In genomic region chr6:14621518-14621917, GRCh38 we compare ENCODE assay signal across 16 cellular contexts.
DNase-seq lines count a peak whose midpoint lies in the region; ATAC-seq and TF ChIP-seq lines count a peak whose summit lies in the region.
"Had no signal": no experiment of that assay in that cellular context is flagged by ENCODE, and none has a peak within 500 bp of the region (broad histone marks: within the 10 kb centered on the region; RNA-seq: fewer than 3 reads in every experiment).

No MANE protein-coding gene starts in this region.

- TF ChIP-seq CTCF in neural progenitor cell (IDR thresholded peaks at IDR 0.05): no peak
- TF ChIP-seq CTCF in thyroid gland (IDR thresholded peaks at IDR 0.05): no peak

- H3K27ac ChIP-seq in GM23248: no peak overlapping the region
- peak overlapping the region; percentile 6 for H3K27ac ChIP-seq in ectodermal cell (ENCODE audit: insufficient read depth, low read depth, low read length, poor library complexity, severe bottlenecking)
- no peak overlapping the region for H3K27ac ChIP-seq in neural progenitor cell
- no peak overlapping the region for H3K27ac ChIP-seq in thyroid gland
- H3K27ac ChIP-seq: KMS-11, RWPE1 had no signal

- no peaks in the 10 kb centered on the region for H3K36me3 ChIP-seq in GM23248 (ENCODE audit: low read depth)
- no peaks in the 10 kb centered on the region for H3K36me3 ChIP-seq in ectodermal cell (ENCODE audit: control insufficient read depth, insufficient read depth, low read length)
- H3K36me3 ChIP-seq in neural progenitor cell: no peaks in the 10 kb centered on the region
- no peaks in the 10 kb centered on the region for H3K36me3 ChIP-seq in thyroid gland

- peaks cover 4% of the 10 kb centered on the region for H3K36me3 Mint-ChIP-seq in neural progenitor cell
- H3K36me3 Mint-ChIP-seq: activated naive CD4-positive, alpha-beta T cell treated with anti-CD3 and anti-CD28 coated beads, Interleukin-2, amount 10 ng/mL, durations not matched to agents 7 days and 5 days; natural killer cell had no signal

- no peak for ATAC-seq in GM21723 (IDR thresholded peaks at IDR 0.05; ENCODE audit: unreplicated experiment)
- ATAC-seq: natural killer cell had no signal

- no peaks in the 10 kb centered on the region for H3K9me2 ChIP-seq in GM23248 (ENCODE audit: insufficient read depth)

- in situ Hi-C loops in GM23248 (cut with MboI): no loop called here

- no peaks in the 10 kb centered on the region for H3K79me2 ChIP-seq in GM23248 (ENCODE audit: insufficient read depth)
- no peaks in the 10 kb centered on the region for H3K79me2 ChIP-seq in neural progenitor cell (ENCODE audit: low read depth)

- no peak for TF ChIP-seq POLR2A in thyroid gland (IDR thresholded peaks at IDR 0.05)

- H3K4me1 ChIP-seq in GM23248 (ENCODE audit: insufficient read depth): peaks cover 6% of the 10 kb centered on the region; the same call in 1 of the 2 replicates
- peaks cover 30% of the 10 kb centered on the region for H3K4me1 ChIP-seq in ectodermal cell (ENCODE audit: control insufficient read depth, insufficient read depth, low read length)
- H3K4me1 ChIP-seq in neural progenitor cell: peaks cover 31% of the 10 kb centered on the region
- H3K4me1 ChIP-seq in thyroid gland: peaks cover 10 to 17% of the 10 kb centered on the region in 2 donors

- H4K20me1 ChIP-seq in GM23248 (ENCODE audit: insufficient read depth) (no peaks in the 10 kb centered on the region), neural progenitor cell (ENCODE audit: low read depth) (no peaks in the 10 kb centered on the region)

- no peak overlapping the region for H3K4me3 ChIP-seq in GM23248
- no peak overlapping the region for H3K4me3 ChIP-seq in ectodermal cell (ENCODE audit: insufficient read depth, low read depth, low read length)
- H3K4me3 ChIP-seq in neural progenitor cell: no peak overlapping the region
- no peak overlapping the region for H3K4me3 ChIP-seq in thyroid gland (replicated peaks in 1 of 3)

- peaks cover 18% of the 10 kb centered on the region for H3K27me3 Mint-ChIP-seq in neural progenitor cell (ENCODE audit: insufficient read depth, low read depth)
- H3K27me3 Mint-ChIP-seq: CD4-positive, alpha-beta T cell had no signal

- intact Hi-C loops in thyroid gland (cut with DNase I): no loop called here

- H2AFZ ChIP-seq in GM23248: peak overlapping the region; percentile 51; the same call in 1 of the 2 replicates
- no peak overlapping the region for H2AFZ ChIP-seq in neural progenitor cell (replicated peaks)

- peaks cover 5% of the 10 kb centered on the region for H3K9me3 Mint-ChIP-seq in neural progenitor cell
- H3K9me3 Mint-ChIP-seq: activated naive CD4-positive, alpha-beta T cell treated with anti-CD3 and anti-CD28 coated beads, Interleukin-2, amount 10 ng/mL, durations not matched to agents 7 days and 5 days; CD4-positive, alpha-beta T cell; natural killer cell had no signal

- H3K27me3 ChIP-seq in GM23248 (replicated peaks; ENCODE audit: insufficient read depth) (no peaks in the 10 kb centered on the region), ectodermal cell (ENCODE audit: control insufficient read depth, insufficient read depth, low read length, poor library complexity, severe bottlenecking) (no peaks in the 10 kb centered on the region), neural progenitor cell (no peaks in the 10 kb centered on the region), thyroid gland (no peaks in the 10 kb centered on the region)

- no peaks in the 10 kb centered on the region for H3K9me3 ChIP-seq in GM23248 (ENCODE audit: low read depth)
- H3K9me3 ChIP-seq in ectodermal cell (ENCODE audit: control insufficient read depth, low read length): no peaks in the 10 kb centered on the region
- H3K9me3 ChIP-seq in neural progenitor cell (ENCODE audit: low read depth): no peaks in the 10 kb centered on the region
- H3K9me3 ChIP-seq in thyroid gland: no peaks in the 10 kb centered on the region

- no peak overlapping the region for H3K9ac ChIP-seq in GM23248
- no peak overlapping the region for H3K9ac ChIP-seq in neural progenitor cell
- H3K9ac ChIP-seq: KMS-11 had no signal

- H3K27ac Mint-ChIP-seq in neural progenitor cell: no peak overlapping the region
- H3K27ac Mint-ChIP-seq: activated naive CD4-positive, alpha-beta T cell treated with anti-CD3 and anti-CD28 coated beads, Interleukin-2, amount 10 ng/mL, durations not matched to agents 7 days and 5 days; CD4-positive, alpha-beta T cell; natural killer cell; T-helper 1 cell treated with Interleukin-12 subunit alpha and Interleukin-12 subunit beta and Interleukin-4 antibody, amounts not matched to agents 30 μg/mL and 1 μg/mL, for 36 hours had no signal

- H3K4me1 Mint-ChIP-seq in neural progenitor cell: peaks cover 67% of the 10 kb centered on the region

- peak; percentile 38 for DNase-seq in AG20443 (ENCODE audit: low spot score)
- peak; percentile 34 for DNase-seq in GM23248
- DNase-seq in neural progenitor cell (ENCODE audit: low spot score): no peak
- DNase-seq in HUDEP-2 (lab: John Stamatoyannopoulos, UW; ENCODE audit: unreplicated experiment in 76 of 76): no peak
- no peak for DNase-seq in thyroid gland
- DNase-seq: activated CD4-positive, CD25-positive, alpha-beta regulatory T cell treated with anti-CD3 and anti-CD28 coated beads, Interleukin-2, amount 50 U/mL, for 72 hours; activated naive CD4-positive, alpha-beta T cell treated with anti-CD3 and anti-CD28 coated beads, Interleukin-2, amount 10 ng/mL, durations not matched to agents 7 days and 5 days; CD4-positive, alpha-beta T cell; effector CD4-positive, alpha-beta T cell; natural killer cell; NCI-H774 had no signal

- no peaks in the 10 kb centered on the region for H3F3A ChIP-seq in GM23248 (ENCODE audit: insufficient read depth)
- H3F3A ChIP-seq in neural progenitor cell (ENCODE audit: low read depth): peaks cover 6% of the 10 kb centered on the region

- WGBS in GM23248 (ENCODE audit: low coverage in 1 of 2, low lambda C conversion rate in 2 of 2, missing lambda C conversion rate in 2 of 2), 2 experiments: 41 to 49% methylated on average over 5 of the region's 5 CpGs
- WGBS in ectodermal cell, 2 experiments: 84 to 90% methylated on average over 5 of the region's 5 CpGs
- WGBS in thyroid gland, 2 donors: 50 to 55% methylated on average over 5 of the region's 5 CpGs

- H3K4me2 ChIP-seq in GM23248 (ENCODE audit: unreplicated experiment) (no peak overlapping the region), neural progenitor cell (peak overlapping the region; percentile 47)
- H3K4me2 ChIP-seq: KMS-11 had no signal

- H3K4me3 Mint-ChIP-seq in neural progenitor cell: peak overlapping the region; percentile 14
- H3K4me3 Mint-ChIP-seq: activated naive CD4-positive, alpha-beta T cell treated with anti-CD3 and anti-CD28 coated beads, Interleukin-2, amount 10 ng/mL, durations not matched to agents 7 days and 5 days; CD4-positive, alpha-beta T cell; natural killer cell; T-helper 1 cell treated with Interleukin-12 subunit alpha and Interleukin-12 subunit beta and Interleukin-4 antibody, amounts not matched to agents 30 μg/mL and 1 μg/mL, for 36 hours had no signal

Comparison
In these comparisons a context has a peak if more than half of its experiments do, and no peak if none do; other contexts are left out.
1. DNase-seq: peak in AG20443 (single experiment) and GM23248 (single experiment); none in neural progenitor cell (single experiment), HUDEP-2 (0 of 76) and thyroid gland (0 of 2).